Comparison of ENCODE assay signal across 8 cellular contexts in genomic region chr5:150486402-150487198, GRCh38. TPM values are rescaled to one million over a fixed set of nuclear protein-coding genes. Genes with fewer than 3 reads are reported as not detected.
A peak's percentile ranks its signal among the peaks of the same experiment; 100 is the strongest.
DNase-seq lines count a peak whose midpoint lies in the region; ATAC-seq and TF ChIP-seq lines count a peak whose summit lies in the region.

No MANE protein-coding gene starts in this region.

- H3K9me3 ChIP-seq in iPS-20b (ENCODE audit: insufficient read depth, low read depth, low read length) (no peaks in the 10 kb centered on the region), skeletal muscle tissue (ENCODE audit: control insufficient read depth in 3 of 3, low read length in 3 of 3) (no peaks in the 10 kb centered on the region)

- no peaks in the 10 kb centered on the region for H3K9me3 Mint-ChIP-seq in MCF 10A (ENCODE audit: unreplicated experiment)

- H3K4me3 ChIP-seq in iPS-20b (ENCODE audit: low read length) (peak overlapping the region; percentile 85), skeletal muscle tissue (ENCODE audit: low read length in 3 of 3) (peak overlapping the region; percentile 72 to 86 (median 82))

- peaks cover 43% of the 10 kb centered on the region for H3K4me1 Mint-ChIP-seq in MCF 10A (ENCODE audit: insufficient read depth, unreplicated experiment)

- no peak for ATAC-seq in GM21619 (IDR thresholded peaks at IDR 0.05; ENCODE audit: unreplicated experiment)
- no peak for ATAC-seq in GM19351 (IDR thresholded peaks at IDR 0.05; ENCODE audit: unreplicated experiment)

- POLR2A ChIA-PET in MCF 10A (lab: Yijun Ruan, JAX), result interaction anchor here (0.6 to 4.6 kb wide), 8 partner anchors 11 to 73 kb away, joined by 3 to 33 read pairs (median 4); partner anchors contain the start of gene RPS14

- no peaks in the 10 kb centered on the region for H3K27me3 ChIP-seq in iPS-20b (ENCODE audit: insufficient read depth, low read length)
- no peaks in the 10 kb centered on the region for H3K27me3 ChIP-seq in skeletal muscle tissue (ENCODE audit: control insufficient read depth in 3 of 3, insufficient read depth in 3 of 3, low read length in 3 of 3)

- peak overlapping the region; percentile 72 for H3K4me3 Mint-ChIP-seq in MCF 10A (ENCODE audit: unreplicated experiment)

- peak overlapping the region; percentile 25 for H3K27ac ChIP-seq in iPS-20b (ENCODE audit: low read length)
- H3K27ac ChIP-seq in skeletal muscle tissue (ENCODE audit: low read depth, low read length), result peak overlapping the region; percentile 88

- peak overlapping the region; percentile 63 for H3K27ac Mint-ChIP-seq in MCF 10A (ENCODE audit: low read depth, unreplicated experiment)

- intact Hi-C loops in MCF 10A (cut with micrococcal nuclease), result loop anchor here (1.0 kb wide), 2 partner anchors 37 to 58 kb away; no protein-coding TSS in a partner anchor

- H3K36me3 ChIP-seq in iPS-20b (ENCODE audit: insufficient read depth, low read depth, low read length) (peaks cover 11% of the 10 kb centered on the region; the same call in 1 of the 2 replicates), skeletal muscle tissue (ENCODE audit: control insufficient read depth in 3 of 3, insufficient read depth in 3 of 3, low read length in 3 of 3) (peaks cover 0 to 6% (median 3%) of the 10 kb centered on the region in 3 donors)

- peaks cover 4% of the 10 kb centered on the region for H3K36me3 Mint-ChIP-seq in MCF 10A (ENCODE audit: insufficient read depth, unreplicated experiment)

- peak; percentile 13 for TF ChIP-seq CTCF in MCF 10A (IDR thresholded peaks at IDR 0.05; ENCODE audit: unreplicated experiment)

- CTCF ChIA-PET in MCF 10A (lab: Yijun Ruan, JAX), result interaction anchor here (0.6 to 9.6 kb wide), 21 partner anchors 9 to 850 kb away, joined by 3 to 134 read pairs (median 4); no protein-coding TSS in a partner anchor

- H3K27me3 Mint-ChIP-seq in MCF 10A (ENCODE audit: insufficient read depth, unreplicated experiment), result no peaks in the 10 kb centered on the region

- H3K4me1 ChIP-seq in iPS-20b (ENCODE audit: insufficient read depth, low read length), result peaks cover 59% of the 10 kb centered on the region
- peaks cover 48 to 52% (median 48%) of the 10 kb centered on the region in 3 donors for H3K4me1 ChIP-seq in skeletal muscle tissue (ENCODE audit: control insufficient read depth in 3 of 3, insufficient read depth in 3 of 3, low read length in 3 of 3)

- no TSS peak for BruUV-seq in MCF 10A (replicated peaks; lab: Mats Ljungman, UMichigan)

- peak overlapping the region; percentile 82 for H3K9ac ChIP-seq in iPS-20b (ENCODE audit: low read depth, low read length)
- peak overlapping the region; percentile 85 to 93 (median 89) for H3K9ac ChIP-seq in skeletal muscle tissue (ENCODE audit: low read depth in 1 of 3, low read length in 3 of 3)

- DNase-seq in ELR (ENCODE audit: low read depth), result peak; percentile 65
- peak; percentile 56 for DNase-seq in HT-29 (ENCODE audit: low spot score)
- DNase-seq in T-helper 9 cell, result peak; percentile 36
- DNase-seq in MCF 10A (ENCODE audit: unreplicated experiment), result peak; percentile 51

RNA-seq across cellular contexts. Expression of gene NDST1, which starts 21.3 kb away (rescaled TPM):
- total RNA-seq in HT-29 (2014; rRNA removed; shearing (Covaris generic)), result 6.9 and 11.0 TPM in 2 replicates
- 68.9 and 79.3 TPM in 2 replicates for total RNA-seq in MCF 10A (2022)
- 19.3 TPM for total RNA-seq in skeletal muscle tissue

RNA-seq across cellular contexts. Expression of gene RPS14, which starts 37.1 kb away (rescaled TPM):
- total RNA-seq in HT-29 (2014; rRNA removed; shearing (Covaris generic)), result 1,946 and 1,965 TPM in 2 replicates
- total RNA-seq in MCF 10A (2022), result 5,481 and 5,921 TPM in 2 replicates
- 6,829 TPM for total RNA-seq in skeletal muscle tissue
